24 cellular contexts compared by ENCODE assay signal in the genomic region with DNA sequence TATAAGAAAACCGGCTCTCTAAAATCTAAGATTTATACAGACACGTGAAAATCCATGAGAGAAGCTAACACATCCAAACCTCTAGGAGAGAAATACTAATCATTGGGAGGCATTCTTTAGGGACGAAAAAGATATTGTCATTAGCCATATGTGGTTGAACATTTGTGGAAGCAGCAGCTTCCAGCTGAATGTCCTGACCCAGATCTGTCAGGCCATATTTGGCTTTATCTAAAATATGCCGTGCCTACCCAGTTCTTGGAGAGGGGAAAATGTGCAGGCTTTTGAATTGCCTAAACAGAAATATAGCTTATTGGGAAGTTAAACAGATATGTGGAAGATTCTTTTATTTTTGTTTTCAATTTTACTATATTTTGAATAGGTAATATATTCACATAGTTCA. TPM values are rescaled to one million over a fixed set of nuclear protein-coding genes. Genes with fewer than 3 reads are reported as not detected.
"Had no signal": no experiment of that assay in that cellular context is flagged by ENCODE, and none has a peak within 500 bp of the region (broad histone marks: within the 10 kb centered on the region; RNA-seq: fewer than 3 reads in every experiment).

No MANE protein-coding gene starts in this region.

- H3K4me3 Mint-ChIP-seq: natural killer cell treated with Interleukin-12 subunit alpha and Interleukin-12 subunit beta and Interleukin-15 and Interleukin-18, amount 100 ng/mL, for 72 hours; nephron progenitor cell; neural crest cell; stimulated activated effector memory CD8-positive, alpha-beta T cell treated with anti-CD3 and anti-CD28 coated beads, Interleukin-12 subunit alpha, Interleukin-12 subunit beta, amount 100 ng/mL, for 72 hours; stimulated activated naive B cell treated with anti-CD40 and anti-IgM and Interleukin-4, amounts not matched to agents 10 μg/mL and 1 μg/mL and 100 μg/mL, for 72 hours; stimulated activated naive CD8-positive, alpha-beta T cell treated with anti-CD3 and anti-CD28 coated beads, Interleukin-15, Interleukin-2, amounts not matched to agents 100 ng/mL and 50 ng/mL, for 24 hours had no signal

- H3K4me1 Mint-ChIP-seq: nephron progenitor cell, neural crest cell had no signal

- H3K36me3 Mint-ChIP-seq: natural killer cell treated with Interleukin-12 subunit alpha and Interleukin-12 subunit beta and Interleukin-15 and Interleukin-18, amount 100 ng/mL, for 72 hours had no signal

- H3K27ac Mint-ChIP-seq: natural killer cell treated with Interleukin-12 subunit alpha and Interleukin-12 subunit beta and Interleukin-15 and Interleukin-18, amount 100 ng/mL, for 72 hours; nephron progenitor cell; stimulated activated effector memory CD8-positive, alpha-beta T cell treated with anti-CD3 and anti-CD28 coated beads, Interleukin-12 subunit alpha, Interleukin-12 subunit beta, amount 100 ng/mL, for 72 hours; stimulated activated naive B cell treated with anti-CD40 and anti-IgM and Interleukin-4, amounts not matched to agents 10 μg/mL and 1 μg/mL and 100 μg/mL, for 72 hours; stimulated activated naive CD8-positive, alpha-beta T cell treated with anti-CD3 and anti-CD28 coated beads, Interleukin-15, Interleukin-2, amounts not matched to agents 100 ng/mL and 50 ng/mL, for 24 hours had no signal

- H3K27me3 Mint-ChIP-seq: natural killer cell treated with Interleukin-12 subunit alpha and Interleukin-12 subunit beta and Interleukin-15 and Interleukin-18, amount 100 ng/mL, for 72 hours had no signal

- H3K9me3 Mint-ChIP-seq: natural killer cell treated with Interleukin-12 subunit alpha and Interleukin-12 subunit beta and Interleukin-15 and Interleukin-18, amount 100 ng/mL, for 72 hours; neural crest cell; stimulated activated effector memory CD8-positive, alpha-beta T cell treated with anti-CD3 and anti-CD28 coated beads, Interleukin-12 subunit alpha, Interleukin-12 subunit beta, amount 100 ng/mL, for 72 hours; stimulated activated naive CD8-positive, alpha-beta T cell treated with anti-CD3 and anti-CD28 coated beads, Interleukin-15, Interleukin-2, amounts not matched to agents 100 ng/mL and 50 ng/mL, for 24 hours had no signal

- DNase-seq: nephron progenitor cell; nucleus accumbens; pancreas; right cardiac atrium; right lobe of liver; sigmoid colon; small intestine; stimulated activated CD4-positive, alpha-beta T cell treated with anti-CD3 and anti-CD28 coated beads, Interleukin-15, amount 100 ng/mL, for 24 hours; stimulated activated CD4-positive, alpha-beta T cell treated with anti-CD3 and anti-CD28 coated beads, Interleukin-2, amount 100 ng/mL, for 24 hours; stimulated activated CD4-positive, alpha-beta T cell treated with anti-CD3 and anti-CD28 coated beads, Interleukin-2, amount 100 ng/mL, for 48 hours; stimulated activated CD4-positive, alpha-beta T cell treated with anti-CD3 and anti-CD28 coated beads, Interleukin-4, amount 100 ng/mL, for 24 hours; stimulated activated naive B cell treated with anti-CD40 and anti-IgM and Interleukin-4, amounts not matched to agents 10 μg/mL and 1 μg/mL and 100 μg/mL, for 72 hours; stimulated activated naive CD4-positive, alpha-beta T cell treated with Interleukin-2 at 50 U/mL for 16 hours; stomach; thyroid gland; trophoblast cell; upper lobe of left lung had no signal

RNA-seq across cellular contexts. Expression of gene CCDC89, which starts 6.4 kb away (rescaled TPM):
- total RNA-seq: neural crest cell, osteocyte, pulmonary artery endothelial cell, vagina had no signal
